Comparison of ENCODE assay signal across 24 cellular contexts in the genomic region with DNA sequence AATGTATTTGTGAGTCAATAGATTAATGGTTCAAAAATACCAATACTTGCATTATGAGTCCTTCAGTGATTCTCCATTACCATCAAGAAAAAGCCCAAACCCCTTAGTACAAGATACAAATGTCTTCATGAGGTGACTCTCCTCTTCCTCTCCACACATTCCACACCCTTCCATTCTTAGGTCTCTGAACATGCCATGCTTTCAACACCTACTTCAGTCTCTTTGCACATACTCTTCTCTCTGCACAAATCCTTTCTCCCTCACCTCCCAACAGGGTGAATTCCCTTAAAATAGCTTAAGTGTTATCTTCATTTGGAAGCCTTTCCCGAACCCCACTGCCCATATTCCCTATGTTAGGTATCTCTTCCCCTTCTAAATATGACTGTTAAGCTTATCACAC.
"Had no signal": no experiment of that assay in that cellular context is flagged by ENCODE, and none has a peak within 500 bp of the region (broad histone marks: within the 10 kb centered on the region; RNA-seq: fewer than 3 reads in every experiment).

No MANE protein-coding gene starts in this region.

- H3K27me3 ChIP-seq: neural progenitor cell, ovary, right lobe of liver, sigmoid colon, stomach, thyroid gland, tibial nerve, upper lobe of left lung, vagina had no signal

- H3K36me3 ChIP-seq: neural progenitor cell, ovary, right lobe of liver, sigmoid colon, stomach, thoracic aorta, thyroid gland, tibial nerve, upper lobe of left lung, vagina had no signal

- H3K27ac ChIP-seq: neural progenitor cell, ovary, parathyroid adenoma, psoas muscle, right lobe of liver, sigmoid colon, stomach, thoracic aorta, thyroid gland, tibial nerve, upper lobe of left lung, vagina had no signal

- ATAC-seq: natural killer cell; psoas muscle; right lobe of liver; stimulated activated effector memory CD8-positive, alpha-beta T cell treated with anti-CD3 and anti-CD28 coated beads, Interleukin-12 subunit alpha, Interleukin-12 subunit beta, amount 100 ng/mL, for 72 hours; stimulated activated naive B cell treated with anti-CD40 and anti-IgM and Interleukin-4, amounts not matched to agents 10 μg/mL and 1 μg/mL and 100 μg/mL, for 72 hours had no signal

- DNase-seq: natural killer cell; occipital lobe; ovary; posterior cingulate gyrus; psoas muscle; right lobe of liver; sigmoid colon; small intestine; stimulated activated CD4-positive, alpha-beta T cell treated with anti-CD3 and anti-CD28 coated beads, Interleukin-15, amount 100 ng/mL, for 24 hours; stimulated activated CD4-positive, alpha-beta T cell treated with anti-CD3 and anti-CD28 coated beads, Interleukin-2, amount 100 ng/mL, for 24 hours; stimulated activated CD4-positive, alpha-beta T cell treated with anti-CD3 and anti-CD28 coated beads, Interleukin-2, amount 100 ng/mL, for 48 hours; stimulated activated CD4-positive, alpha-beta T cell treated with anti-CD3 and anti-CD28 coated beads, Interleukin-4, amount 100 ng/mL, for 24 hours; stimulated activated naive B cell treated with anti-CD40 and anti-IgM and Interleukin-4, amounts not matched to agents 10 μg/mL and 1 μg/mL and 100 μg/mL, for 72 hours; stimulated activated naive CD4-positive, alpha-beta T cell treated with Interleukin-2 at 50 U/mL for 16 hours; stomach; thyroid gland; trophoblast cell; upper lobe of left lung had no signal

- H3K9me3 ChIP-seq: ovary, psoas muscle, right lobe of liver, stomach, thoracic aorta, thyroid gland, upper lobe of left lung, vagina had no signal

- H3K4me1 ChIP-seq: neural progenitor cell, parathyroid adenoma, psoas muscle, right lobe of liver, sigmoid colon, stomach, thyroid gland, tibial nerve, upper lobe of left lung, vagina had no signal

- H3K4me3 ChIP-seq: neural progenitor cell, ovary, psoas muscle, right lobe of liver, sigmoid colon, stomach, thoracic aorta, thyroid gland, tibial nerve, upper lobe of left lung, vagina had no signal
